8 cellular contexts compared by ENCODE assay signal in genomic region chr22:37844904-37845334, GRCh38. TPM values are rescaled to one million over a fixed set of nuclear protein-coding genes. Genes with fewer than 3 reads are reported as not detected.
DNase-seq lines count a peak whose midpoint lies in the region; ATAC-seq and TF ChIP-seq lines count a peak whose summit lies in the region.

No MANE protein-coding gene starts in this region.

- H3K4me3 Mint-ChIP-seq in natural killer cell = peak overlapping the region; percentile 84

- peak overlapping the region; percentile 76 for H3K4me3 ChIP-seq in AG10803 (ENCODE audit: low read length)
- H3K4me3 ChIP-seq in Karpas-422 (ENCODE audit: low read length) = peak overlapping the region; percentile 51

- H3K4me2 ChIP-seq in Karpas-422 (ENCODE audit: low read depth, low read length, poor library complexity, severe bottlenecking) = no peak overlapping the region

- peaks cover 25 to 29% of the 10 kb centered on the region in 2 donors for H3K4me1 Mint-ChIP-seq in natural killer cell

- H2AFZ ChIP-seq in Karpas-422 (ENCODE audit: low read length) = no peak overlapping the region

- H3K27ac ChIP-seq in Karpas-422 (ENCODE audit: low read length) (no peak overlapping the region), caudate nucleus (ENCODE audit: low read depth, low read length) (peak overlapping the region; percentile 68)

- no peaks in the 10 kb centered on the region for H3K9me2 ChIP-seq in Karpas-422 (replicated peaks; ENCODE audit: insufficient read depth, low read length)

- H3K9me3 ChIP-seq in Karpas-422 (ENCODE audit: low read length) = no peaks in the 10 kb centered on the region

- H3K27me3 Mint-ChIP-seq in natural killer cell (ENCODE audit: low read depth in 2 of 2) = no peaks in the 10 kb centered on the region

- H3K4me1 ChIP-seq in Karpas-422 (ENCODE audit: low read length) = peaks cover 18% of the 10 kb centered on the region

- no peak overlapping the region for H3K9ac ChIP-seq in Karpas-422 (ENCODE audit: low read length)

- TF ChIP-seq CTCF in AG10803 (conservative IDR thresholded peaks at IDR 0.05; ENCODE audit: low read length) (no peak), natural killer cell (IDR thresholded peaks at IDR 0.05) (no peak), GM13976 (IDR thresholded peaks at IDR 0.05; ENCODE audit: borderline replicate concordance, control extremely low read depth, extremely low read depth, insufficient read depth, missing control alignments) (no peak)

- H3K9me3 Mint-ChIP-seq in natural killer cell = no peaks in the 10 kb centered on the region

- H3K27ac Mint-ChIP-seq in natural killer cell = peak overlapping the region; percentile 87 to 88

- no peaks in the 10 kb centered on the region for H3K36me3 Mint-ChIP-seq in natural killer cell

- H3K79me2 ChIP-seq in Karpas-422 (ENCODE audit: low read length) = peaks cover 44% of the 10 kb centered on the region

- intact Hi-C loops in natural killer cell (cut with micrococcal nuclease) = loop anchor here (5.0 to 10.0 kb wide), 2 partner anchors 38 to 210 kb away; partner anchors contain the start of genes GCAT and SH3BP1

- no peaks in the 10 kb centered on the region for H3K27me3 ChIP-seq in Karpas-422 (ENCODE audit: low read length)

- ATAC-seq in natural killer cell = no peak

- H3K36me3 ChIP-seq in Karpas-422 (ENCODE audit: insufficient read depth, low read length) = 0 out of 2 replicates have a peak, but pooled peaks cover 2% of the 10 kb centered on the region

- peaks cover 3% of the 10 kb centered on the region; the same call in 1 of the 2 replicates for H4K20me1 ChIP-seq in Karpas-422 (ENCODE audit: insufficient read depth, low read depth, low read length)

- in situ Hi-C loops in G401 (cut with HindIII; ENCODE audit: low sequenced_read_pairs) = no loop called here
- in situ Hi-C loops in GM13976 (cut with MboI; ENCODE audit: low sequenced_read_pairs, unreplicated experiment) = no loop called here

- DNase-seq in AG10803 (ENCODE audit: low read depth) = no peak
- no peak for DNase-seq in Karpas-422
- no peak for DNase-seq in caudate nucleus (lab: John Stamatoyannopoulos, UW)
- DNase-seq in natural killer cell = no peak
- DNase-seq in G401 (ENCODE audit: low spot score) = no peak
- DNase-seq in GM13976 (ENCODE audit: low spot score) = no peak
- DNase-seq in stimulated activated CD8-positive, alpha-beta memory T cell treated with anti-CD3 and anti-CD28 coated beads, Interleukin-4, amount 100 ng/mL, for 48 hours = no peak
- no peak for DNase-seq in activated effector memory CD4-positive, alpha-beta T cell treated with anti-CD3 and anti-CD28 coated beads, Interleukin-2, amount 50 U/mL, for 16 hours

RNA-seq across cellular contexts. Expression of gene ANKRD54, which starts 0.8 kb away (rescaled TPM):
- total RNA-seq in Karpas-422 (2014; rRNA removed; shearing (Covaris generic); ENCODE audit: low replicate concordance) = 25.6 and 30.1 TPM in 2 replicates
- 10 to 100 TPM; 23.0 to 28.7 (median 26.4) TPM for total RNA-seq in natural killer cell
- total RNA-seq in G401 (2014; rRNA removed; shearing (Covaris generic)) = 41.7 and 46.3 TPM in 2 replicates

RNA-seq across cellular contexts. Expression of gene EIF3L, which starts 4.3 kb away (rescaled TPM):
- 363 and 488 TPM in 2 replicates for total RNA-seq in Karpas-422 (2014; rRNA removed; shearing (Covaris generic); ENCODE audit: low replicate concordance)
- total RNA-seq in natural killer cell = 100 to 1,000 TPM; 276 to 295 (median 291) TPM
- total RNA-seq in G401 (2014; rRNA removed; shearing (Covaris generic)) = 595 and 685 TPM in 2 replicates

RNA-seq across cellular contexts. Expression of gene GALR3, which starts 21.7 kb away (rescaled TPM):
- not detected in 2 replicates for total RNA-seq in Karpas-422 (2014; rRNA removed; shearing (Covaris generic); ENCODE audit: low replicate concordance)
- under 1 TPM in 2 of 3 donors, not detected in 1; 0.24 to 0.32 TPM for total RNA-seq in natural killer cell
- not detected in 2 replicates for total RNA-seq in G401 (2014; rRNA removed; shearing (Covaris generic))

RNA-seq across cellular contexts. Expression of gene GCAT, which starts 37.2 kb away (rescaled TPM):
- 36.6 and 87.8 TPM in 2 replicates for total RNA-seq in Karpas-422 (2014; rRNA removed; shearing (Covaris generic); ENCODE audit: low replicate concordance)
- 1 to 10 TPM in 1 of 3 donors, under 1 TPM in 2; 0.25 to 1.2 (median 0.28) TPM for total RNA-seq in natural killer cell
- 35.6 and 44.6 TPM in 2 replicates for total RNA-seq in G401 (2014; rRNA removed; shearing (Covaris generic))
